9 cellular contexts compared by ENCODE assay signal in the genomic region with DNA sequence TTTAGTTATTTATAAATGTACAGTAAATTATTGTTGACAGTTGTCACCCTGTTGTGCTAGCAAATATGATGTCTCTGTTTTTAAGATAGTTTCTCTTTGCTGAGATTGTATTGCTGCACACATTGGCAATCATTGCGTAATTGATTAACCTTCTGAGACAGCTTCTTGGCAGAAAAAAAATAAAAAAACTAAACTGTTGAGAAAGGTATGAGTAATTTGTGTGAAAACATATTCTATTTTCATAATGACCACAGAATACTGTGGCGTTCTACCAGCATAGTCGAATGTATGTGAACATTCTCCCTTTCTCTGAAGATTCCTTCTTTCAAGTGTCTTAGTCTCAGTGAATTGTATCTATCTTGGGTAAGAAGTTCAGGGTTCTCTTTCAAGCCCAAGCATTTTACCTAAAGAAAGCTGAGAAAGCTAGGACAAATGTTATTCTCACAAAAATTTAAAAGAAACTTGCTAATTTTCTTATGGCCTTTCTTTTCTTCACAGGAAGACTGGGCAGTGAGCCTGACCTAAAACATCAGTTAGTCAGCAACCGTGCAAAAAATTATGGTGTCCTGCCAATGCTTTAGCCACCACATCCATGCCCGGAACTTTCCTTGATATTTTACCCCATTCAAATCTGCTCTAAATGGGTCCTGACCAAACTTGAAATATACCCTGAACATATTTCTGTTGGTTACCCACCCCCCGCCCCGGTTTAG.
A peak's percentile ranks its signal among the peaks of the same experiment; 100 is the strongest.
DNase-seq lines count a peak whose midpoint lies in the region; ATAC-seq and TF ChIP-seq lines count a peak whose summit lies in the region.
"Had no signal": no experiment of that assay in that cellular context is flagged by ENCODE, and none has a peak within 500 bp of the region (broad histone marks: within the 10 kb centered on the region; RNA-seq: fewer than 3 reads in every experiment).

No MANE protein-coding gene starts in this region.

- H3K9me3 Mint-ChIP-seq in immature natural killer cell: no peaks in the 10 kb centered on the region

- no peaks in the 10 kb centered on the region for H3K4me1 Mint-ChIP-seq in immature natural killer cell

- H3K27me3 Mint-ChIP-seq in immature natural killer cell (ENCODE audit: low read depth in 3 of 3): peaks cover 0 to 5% (median 0%) of the 10 kb centered on the region in 3 donors

- H3K27ac ChIP-seq in RWPE1: peak overlapping the region; percentile 81; the same call in 1 of the 2 replicates

- TF ChIP-seq CTCF in RWPE1 (conservative IDR thresholded peaks at IDR 0.05; ENCODE audit: low read depth): no peak

- intact Hi-C loops in Right ventricle myocardium superior (cut with DNase I): no loop called here

- no peak overlapping the region for H3K4me3 Mint-ChIP-seq in immature natural killer cell

- ATAC-seq in GM21619 (IDR thresholded peaks at IDR 0.05; ENCODE audit: unreplicated experiment) (peak; percentile 86), Right ventricle myocardium superior (ENCODE audit: poor library complexity) (peak; percentile 45)

- H3K27ac Mint-ChIP-seq in immature natural killer cell: no peak overlapping the region

- no peaks in the 10 kb centered on the region for H3K36me3 Mint-ChIP-seq in immature natural killer cell

- POLR2A ChIA-PET in RWPE1 (lab: Yijun Ruan, JAX; ENCODE audit: low non-redundant PET): no interaction called here

- DNase-seq in AG08395 (ENCODE audit: low spot score) (peak; percentile 72), RWPE1 (ENCODE audit: low spot score) (peak; percentile 26), Right ventricle myocardium superior (no peak), immature natural killer cell (no peak), NCI-H69 (lab: John Stamatoyannopoulos, UW) (no peak), NCI-H82 treated with DMSO at 0.1 percent for 48 hours (lab: John Stamatoyannopoulos, UW; ENCODE audit: unreplicated experiment) (no peak)
- DNase-seq in activated CD8-positive, alpha-beta memory T cell treated with anti-CD3 and anti-CD28 coated beads, Interleukin-2, amount 50 U/mL, for 48 hours: no peak
- DNase-seq: DMS79 had no signal

- CTCF ChIA-PET in RWPE1 (lab: Yijun Ruan, JAX): interaction anchor here (0.5 to 0.6 kb wide), 2 partner anchors 14 to 89 kb away, joined by 3 to 4 read pairs; no protein-coding TSS in a partner anchor

Comparison
In these comparisons a context has a peak if more than half of its experiments do, and no peak if none do; other contexts are left out.
1. DNase-seq: peak in AG08395 (single experiment) and RWPE1 (single experiment); none in Right ventricle myocardium superior (single experiment), immature natural killer cell (0 of 3), NCI-H69 (single experiment), NCI-H82 treated with DMSO at 0.1 percent for 48 hours (single experiment) and activated CD8-positive, alpha-beta memory T cell treated with anti-CD3 and anti-CD28 coated beads, Interleukin-2, amount 50 U/mL, for 48 hours (single experiment).